ENCODE assay signal across 20 cellular contexts in the genomic region with DNA sequence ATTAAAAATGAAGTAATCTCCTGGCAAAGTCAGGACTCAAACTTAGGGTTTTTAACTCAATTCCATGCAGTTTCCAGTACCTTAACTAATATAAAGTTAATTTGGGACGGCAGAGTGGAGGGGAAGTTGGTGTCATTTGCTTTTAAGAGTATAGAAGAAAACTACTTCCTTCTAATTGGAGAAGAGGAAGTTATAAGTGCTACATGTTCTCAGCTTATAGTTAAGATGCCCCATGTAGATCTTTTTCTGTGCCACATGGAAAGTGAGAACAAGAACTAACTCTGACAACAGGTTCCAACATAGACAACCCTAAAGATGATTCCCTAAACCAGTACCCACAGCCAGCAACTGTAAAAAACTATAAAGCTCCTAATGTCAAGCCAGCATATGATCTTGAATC. TPM values are rescaled to one million over a fixed set of nuclear protein-coding genes. Genes with fewer than 3 reads are reported as not detected.
DNase-seq lines count a peak whose midpoint lies in the region; ATAC-seq, FAIRE-seq and TF ChIP-seq lines count a peak whose summit lies in the region.
"Had no signal": no experiment of that assay in that cellular context is flagged by ENCODE, and none has a peak within 500 bp of the region (broad histone marks: within the 10 kb centered on the region; RNA-seq: fewer than 3 reads in every experiment).

No MANE protein-coding gene starts in this region.

- no peaks in the 10 kb centered on the region for H3K79me2 ChIP-seq in trophoblast cell (ENCODE audit: control insufficient read depth, insufficient read depth, low read length, poor library complexity)

- CTCF ChIA-PET in activated B cell treated with CpG ODN at 0.5 μM for 24 hours (lab: Charles Lee): no interaction called here

- H3K4me3 ChIP-seq in upper lobe of right lung (no peak overlapping the region), heart left ventricle (no peak overlapping the region), trophoblast cell (ENCODE audit: low read depth, low read length) (no peak overlapping the region)
- H3K4me3 ChIP-seq: right lobe of liver, SJSA1, testis had no signal

- FAIRE-seq in GM12891 (lab: Jason Lieb, UNC): peak; percentile 26
- FAIRE-seq: kidney had no signal

- peaks cover 27% of the 10 kb centered on the region for H3K4me1 Mint-ChIP-seq in activated B cell treated with CpG ODN at 0.5 μM for 24 hours

- WGBS in heart left ventricle, 4 donors: 78 to 86% (median 80%) methylated on average over 1 of the region's 1 CpG
- WGBS in trophoblast cell (ENCODE audit: extremely low coverage, insufficient coverage, insufficient read length): no CpG with 5 or more reads among the region's 1 CpG

- no peaks in the 10 kb centered on the region for H3K9me3 Mint-ChIP-seq in activated B cell treated with CpG ODN at 0.5 μM for 24 hours

- no peak overlapping the region for H2BK120ac ChIP-seq in trophoblast cell (ENCODE audit: insufficient read depth, low read length, poor library complexity)

- H4K8ac ChIP-seq in trophoblast cell (ENCODE audit: low read depth, low read length): no peak overlapping the region

- no peak overlapping the region for H3K23ac ChIP-seq in trophoblast cell (ENCODE audit: low read length)

- H4K12ac ChIP-seq in trophoblast cell (ENCODE audit: low read depth, low read length): no peak overlapping the region

- TF ChIP-seq POLR2A in GM12891 (IDR thresholded peaks at IDR 0.05; ENCODE audit: low read depth, low read length): no peak
- no peak for TF ChIP-seq POLR2A in heart left ventricle (IDR thresholded peaks at IDR 0.05)

- no peak overlapping the region for H2BK5ac ChIP-seq in trophoblast cell (ENCODE audit: low read depth, low read length, poor library complexity)

- intact Hi-C loops in activated B cell treated with CpG ODN at 0.5 μM for 24 hours (cut with micrococcal nuclease) (no loop called here), upper lobe of right lung (cut with DNase I) (no loop called here), heart left ventricle (cut with DNase I) (no loop called here)

- POLR2A ChIA-PET in activated B cell treated with CpG ODN at 0.5 μM for 24 hours (lab: Charles Lee): interaction anchor here (0.7 to 1.2 kb wide), 2 partner anchors 11 to 143 kb away, joined by 3 to 8 read pairs; a partner anchor contains a TSS

- no peak overlapping the region for H4K91ac ChIP-seq in trophoblast cell (ENCODE audit: low read depth, low read length)

- no peak overlapping the region for H3K4me2 ChIP-seq in trophoblast cell (ENCODE audit: low read length)
- H3K4me2 ChIP-seq: KMS-11 had no signal

- no peak for DNase-seq in GM12891 (ENCODE audit: insufficient read length, low spot score)
- peak; percentile 36 for DNase-seq in NOMO-1 treated with dmso at 0.1 percent for 144 hours (lab: John Stamatoyannopoulos, UW; ENCODE audit: unreplicated experiment)
- no peak for DNase-seq in activated B cell treated with CpG ODN at 0.5 μM for 24 hours
- no peak for DNase-seq in upper lobe of right lung
- DNase-seq in heart left ventricle: no peak
- DNase-seq in trophoblast cell: no peak
- no peak for DNase-seq in DMS53 (lab: John Stamatoyannopoulos, UW)
- DNase-seq: activated effector memory CD4-positive, alpha-beta T cell treated with anti-CD3 and anti-CD28 coated beads, Interleukin-2, amount 50 U/mL, for 16 hours; DMS79; effector memory CD4-positive, alpha-beta T cell; hippocampal formation; kidney; NCI-H146; NCI-H2227 treated with DMSO at 0.1 percent for 48 hours; NK-92 treated with Interleukin-12 subunit alpha and Interleukin-12 subunit beta, amount 100 ng/mL, for 24 hours; right lobe of liver; testis had no signal

- H3K4me3 Mint-ChIP-seq in activated B cell treated with CpG ODN at 0.5 μM for 24 hours: no peak overlapping the region

- no peak overlapping the region for H2BK12ac ChIP-seq in trophoblast cell (ENCODE audit: low read length)

- H3K36me3 Mint-ChIP-seq in activated B cell treated with CpG ODN at 0.5 μM for 24 hours (ENCODE audit: low read depth): peaks cover 78% of the 10 kb centered on the region

- H3K9ac ChIP-seq in trophoblast cell (ENCODE audit: low read length): no peak overlapping the region
- H3K9ac ChIP-seq: KMS-11 had no signal

- H3K9me3 ChIP-seq in upper lobe of right lung (no peaks in the 10 kb centered on the region), heart left ventricle (no peaks in the 10 kb centered on the region), trophoblast cell (ENCODE audit: insufficient read depth, low read depth, low read length) (no peaks in the 10 kb centered on the region)
- H3K9me3 ChIP-seq: right lobe of liver, SJSA1, testis had no signal

- H2AK5ac ChIP-seq in trophoblast cell (ENCODE audit: low read length): no peak overlapping the region

- no peak overlapping the region for H3K27ac ChIP-seq in upper lobe of right lung
- H3K27ac ChIP-seq in heart left ventricle: peak overlapping the region in 1 of 12 donors; percentile 38
- no peak overlapping the region for H3K27ac ChIP-seq in trophoblast cell (ENCODE audit: low read depth, low read length)
- H3K27ac ChIP-seq: KMS-11, right lobe of liver, SJSA1, testis had no signal

- peaks cover 97% of the 10 kb centered on the region for H3K36me3 ChIP-seq in upper lobe of right lung
- peaks cover 0 to 100% (median 94%) of the 10 kb centered on the region in 9 donors for H3K36me3 ChIP-seq in heart left ventricle
- H3K36me3 ChIP-seq in trophoblast cell (ENCODE audit: control insufficient read depth in 1 of 2, insufficient read depth in 2 of 2, low read length in 2 of 2): peaks cover 18 to 27% of the 10 kb centered on the region in 2 experiments

- TF ChIP-seq CTCF in activated B cell treated with CpG ODN at 0.5 μM for 24 hours (IDR thresholded peaks at IDR 0.05) (no peak), upper lobe of right lung (IDR thresholded peaks at IDR 0.05) (no peak), heart left ventricle (IDR thresholded peaks at IDR 0.05) (no peak)

- no peaks in the 10 kb centered on the region for H3K79me1 ChIP-seq in trophoblast cell (ENCODE audit: low read length)

- H3K27me3 ChIP-seq in upper lobe of right lung (no peaks in the 10 kb centered on the region), heart left ventricle (no peaks in the 10 kb centered on the region), trophoblast cell (ENCODE audit: insufficient read depth, low read length) (no peaks in the 10 kb centered on the region)
- H3K27me3 ChIP-seq: right lobe of liver, SJSA1, testis had no signal

- H3K18ac ChIP-seq in trophoblast cell (ENCODE audit: low read length): no peak overlapping the region

- peak overlapping the region; percentile 67 for H3K27ac Mint-ChIP-seq in activated B cell treated with CpG ODN at 0.5 μM for 24 hours

- H3K4me1 ChIP-seq in upper lobe of right lung: no peaks in the 10 kb centered on the region
- H3K4me1 ChIP-seq in heart left ventricle: peaks cover 0 to 22% (median 0%) of the 10 kb centered on the region in 12 donors
- peaks cover 0 to 2% of the 10 kb centered on the region in 2 experiments for H3K4me1 ChIP-seq in trophoblast cell (ENCODE audit: control insufficient read depth in 1 of 2, insufficient read depth in 2 of 2, low read length in 2 of 2)
- H3K4me1 ChIP-seq: SJSA1, testis had no signal

- H3K14ac ChIP-seq in trophoblast cell (ENCODE audit: low read length): no peak overlapping the region

- H2AFZ ChIP-seq in trophoblast cell (ENCODE audit: insufficient read depth, low read length, poor library complexity): no peak overlapping the region

- peak; percentile 80 for ATAC-seq in activated B cell treated with CpG ODN at 0.5 μM for 24 hours (ENCODE audit: low read depth)
- peak; percentile 71 for ATAC-seq in upper lobe of right lung
- no peak for ATAC-seq in heart left ventricle

- no peak overlapping the region for H3K4ac ChIP-seq in trophoblast cell (ENCODE audit: low read depth, low read length)

- H3K27me3 Mint-ChIP-seq in activated B cell treated with CpG ODN at 0.5 μM for 24 hours: no peaks in the 10 kb centered on the region

TF ChIP-seq in GM12891, 5 proteins besides CTCF, POLR2A, EP300 and RAD21:
- no peak for TF ChIP-seq POLR2AphosphoS5 (IDR thresholded peaks at IDR 0.05; ENCODE audit: low read depth, low read length)
- no peak for TF ChIP-seq POU2F2 (IDR thresholded peaks at IDR 0.05; ENCODE audit: low read depth, low read length)
- TF ChIP-seq PAX5 (IDR thresholded peaks at IDR 0.05; ENCODE audit: insufficient read depth, low read length, severe bottlenecking): no peak
- no peak for TF ChIP-seq SPI1 (IDR thresholded peaks at IDR 0.05; ENCODE audit: low read depth, low read length)
- TF ChIP-seq TAF1 (IDR thresholded peaks at IDR 0.05; ENCODE audit: low read depth, low read length): no peak

RNA-seq across cellular contexts. Expression of a gene that starts 11.5 kb away (rescaled TPM):
- 10.3 TPM for polyA plus RNA-seq in GM12891 (2012; ENCODE audit: low read depth, missing spikeins)
- total RNA-seq in activated B cell treated with CpG ODN at 0.5 μM for 24 hours (33.7 and 35.9 TPM in 2 replicates), upper lobe of right lung (32.7 TPM), heart left ventricle (10 to 100 TPM; 14.4 to 32.8 (median 22.3) TPM)
- polyA plus RNA-seq in heart left ventricle: 10 to 100 TPM in 1 of 2 donors, 1 to 10 TPM in 1; 8.6 to 30.4 TPM
- polyA plus RNA-seq in trophoblast cell (2013): 36.4 and 39.7 TPM in 2 replicates

RNA-seq across cellular contexts. Expression of a gene that starts 25.1 kb away (rescaled TPM):
- 20.3 TPM for polyA plus RNA-seq in GM12891 (2012; ENCODE audit: low read depth, missing spikeins)
- total RNA-seq in activated B cell treated with CpG ODN at 0.5 μM for 24 hours (18.6 and 19.2 TPM in 2 replicates), upper lobe of right lung (12.9 TPM), heart left ventricle (10 to 100 TPM in 5 of 9 donors, 1 to 10 TPM in 4; 4.8 to 26.2 (median 11.1) TPM)
- 10 to 100 TPM in 1 of 2 donors, 1 to 10 TPM in 1; 3.0 to 14.4 TPM for polyA plus RNA-seq in heart left ventricle
- 40.6 and 42.4 TPM in 2 replicates for polyA plus RNA-seq in trophoblast cell (2013)

RNA-seq across cellular contexts. Expression of a gene that starts 33.3 kb away (rescaled TPM):
- not detected for polyA plus RNA-seq in GM12891 (2012; ENCODE audit: low read depth, missing spikeins)
- total RNA-seq in activated B cell treated with CpG ODN at 0.5 μM for 24 hours (not detected in 2 replicates), upper lobe of right lung (not detected), heart left ventricle (not detected)
- under 1 TPM in 1 of 2 donors, not detected in 1; 0.11 TPM for polyA plus RNA-seq in heart left ventricle
- not detected in 2 replicates for polyA plus RNA-seq in trophoblast cell (2013)
- total RNA-seq: kidney, right lobe of liver, SJSA1 had no signal
- polyA plus RNA-seq: fibroblast of lung had no signal

Comparison
In these comparisons a context has a peak if more than half of its experiments do, and no peak if none do; other contexts are left out.
1. ATAC-seq: peak in activated B cell treated with CpG ODN at 0.5 μM for 24 hours (single experiment) and upper lobe of right lung (single experiment); none in heart left ventricle (0 of 4).